ENCODE assay signal across 13 cellular contexts in the genomic region with DNA sequence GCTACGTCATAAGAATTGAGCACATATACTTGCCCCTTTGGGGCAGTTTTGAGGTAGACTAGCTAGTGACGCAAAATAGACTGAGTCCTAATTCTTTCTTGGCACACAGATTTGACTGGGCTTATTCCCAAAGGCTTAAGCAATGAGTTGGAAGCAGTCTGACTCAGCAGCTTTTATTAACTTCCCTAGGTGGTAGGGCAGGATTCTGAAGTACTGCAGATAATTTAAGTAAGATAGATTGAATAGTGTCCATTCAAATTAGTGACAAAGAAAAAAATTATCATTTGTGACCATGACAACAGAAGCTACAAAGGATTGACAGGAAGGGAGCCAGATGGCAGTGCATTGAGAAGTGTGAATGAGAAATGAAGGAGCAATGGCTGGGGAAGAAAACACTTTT.
DNase-seq lines count a peak whose midpoint lies in the region; ATAC-seq and TF ChIP-seq lines count a peak whose summit lies in the region.
"Had no signal": no experiment of that assay in that cellular context is flagged by ENCODE, and none has a peak within 500 bp of the region (broad histone marks: within the 10 kb centered on the region; RNA-seq: fewer than 3 reads in every experiment).

No MANE protein-coding gene starts in this region.

- DNase-seq in NCI-H345 treated with DMSO at 0.1 percent for 48 hours (lab: John Stamatoyannopoulos, UW; ENCODE audit: unreplicated experiment) (peak; percentile 7), NCI-H345 (lab: John Stamatoyannopoulos, UW) (no peak), NCI-H524 treated with DMSO at 0.1 percent for 48 hours (lab: John Stamatoyannopoulos, UW) (peak; percentile 38), epithelial cell of esophagus (ENCODE audit: low read depth) (peak; percentile 11), putamen (ENCODE audit: low spot score) (peak; percentile 26), vagina (ENCODE audit: extremely low spot score in 2 of 2) (no peak), GM13977 (ENCODE audit: low spot score) (no peak)
- DNase-seq: colonic mucosa, DMS 273 treated with DMSO at 0.1 percent for 48 hours, mucosa of descending colon, SK-N-SH, WERI-Rb-1 had no signal

- TF ChIP-seq POLR2A in vagina (IDR thresholded peaks at IDR 0.05) = no peak

- TF ChIP-seq CTCF in epithelial cell of esophagus (IDR thresholded peaks at IDR 0.05; ENCODE audit: insufficient read depth, low read depth, low read length, missing control alignments) (no peak), vagina (IDR thresholded peaks at IDR 0.05) (no peak), GM13977 (IDR thresholded peaks at IDR 0.05; ENCODE audit: extremely low read depth, insufficient read depth, missing control alignments) (no peak)

- no peak overlapping the region for H3K27ac ChIP-seq in vagina
- H3K27ac ChIP-seq: colonic mucosa, WERI-Rb-1 had no signal

- H3K4me3 ChIP-seq in epithelial cell of esophagus (ENCODE audit: low read length) (no peak overlapping the region), vagina (no peak overlapping the region)
- H3K4me3 ChIP-seq: colonic mucosa, mucosa of descending colon had no signal

- H3K9me3 ChIP-seq in vagina = no peaks in the 10 kb centered on the region
- H3K9me3 ChIP-seq: colonic mucosa, SK-N-SH had no signal

- H3K4me1 ChIP-seq in vagina = no peaks in the 10 kb centered on the region
- H3K4me1 ChIP-seq: colonic mucosa had no signal

- ATAC-seq in HG03159 (IDR thresholded peaks at IDR 0.05; ENCODE audit: unreplicated experiment) = no peak
- ATAC-seq: mucosa of descending colon had no signal

- in situ Hi-C loops in GM13977 (cut with MboI; ENCODE audit: low pct_unique_long_range_greater_than_20kb, low sequenced_read_pairs, unreplicated experiment) = no loop called here

- H3K27me3 ChIP-seq in vagina = no peaks in the 10 kb centered on the region
- H3K27me3 ChIP-seq: colonic mucosa had no signal

- intact Hi-C loops in vagina (cut with DNase I) = no loop called here

- no peaks in the 10 kb centered on the region for H3K36me3 ChIP-seq in vagina
- H3K36me3 ChIP-seq: colonic mucosa, WERI-Rb-1 had no signal

Comparison
In these comparisons a context has a peak if more than half of its experiments do, and no peak if none do; other contexts are left out.
1. DNase-seq: peak in NCI-H345 treated with DMSO at 0.1 percent for 48 hours (single experiment), NCI-H524 treated with DMSO at 0.1 percent for 48 hours (single experiment), epithelial cell of esophagus (single experiment) and putamen (single experiment); none in NCI-H345 (single experiment), vagina (0 of 2) and GM13977 (single experiment).